ENCODE assay signal across 9 cellular contexts in genomic region chr19:11581740-11582139, GRCh38. TPM values are rescaled to one million over a fixed set of nuclear protein-coding genes. Genes with fewer than 3 reads are reported as not detected.
A peak's percentile ranks its signal among the peaks of the same experiment; 100 is the strongest.
DNase-seq lines count a peak whose midpoint lies in the region; ATAC-seq, FAIRE-seq and TF ChIP-seq lines count a peak whose summit lies in the region.
"Had no signal": no experiment of that assay in that cellular context is flagged by ENCODE, and none has a peak within 500 bp of the region (broad histone marks: within the 10 kb centered on the region; RNA-seq: fewer than 3 reads in every experiment).

No MANE protein-coding gene starts in this region.

- peaks cover 9 to 36% of the 10 kb centered on the region in 2 donors for H3K4me1 ChIP-seq in naive thymus-derived CD4-positive, alpha-beta T cell (ENCODE audit: control insufficient read depth in 2 of 2, insufficient read depth in 2 of 2, low read length in 2 of 2)
- H3K4me1 ChIP-seq in gastrocnemius medialis (no peaks in the 10 kb centered on the region), kidney (ENCODE audit: control insufficient read depth in 1 of 2, insufficient read depth in 1 of 2, low read depth in 1 of 2, low read length in 2 of 2) (peaks cover 0 to 10% of the 10 kb centered on the region in 2 donors)

- no peaks in the 10 kb centered on the region for H3K9me3 Mint-ChIP-seq in activated CD4-positive, alpha-beta T cell treated with anti-CD3 and anti-CD28 coated beads for 36 hours (ENCODE audit: low read depth)
- H3K9me3 Mint-ChIP-seq in activated CD8-positive, alpha-beta T cell treated with anti-CD3 and anti-CD28 coated beads for 36 hours, result no peaks in the 10 kb centered on the region
- no peaks in the 10 kb centered on the region for H3K9me3 Mint-ChIP-seq in naive thymus-derived CD4-positive, alpha-beta T cell

- DNase-seq in activated CD4-positive, alpha-beta T cell treated with anti-CD3 and anti-CD28 coated beads for 36 hours, result peak; percentile 74
- DNase-seq in activated CD4-positive, alpha-beta T cell treated with anti-CD3 and anti-CD28 coated beads for 1 hour, result no peak
- peak; percentile 82 for DNase-seq in activated CD8-positive, alpha-beta T cell treated with anti-CD3 and anti-CD28 coated beads for 36 hours
- DNase-seq in naive thymus-derived CD4-positive, alpha-beta T cell, result peak in 8 of 9 donors; percentile 37 to 64 (median 54)
- DNase-seq in gastrocnemius medialis, result no peak
- DNase-seq in 8988T, result no peak
- no peak for DNase-seq in kidney

- no peaks in the 10 kb centered on the region for H3K36me3 Mint-ChIP-seq in activated CD4-positive, alpha-beta T cell treated with anti-CD3 and anti-CD28 coated beads for 36 hours (ENCODE audit: low read depth)
- H3K36me3 Mint-ChIP-seq in activated CD8-positive, alpha-beta T cell treated with anti-CD3 and anti-CD28 coated beads for 36 hours (ENCODE audit: low read depth), result no peaks in the 10 kb centered on the region
- peaks cover 0 to 3% (median 0%) of the 10 kb centered on the region in 5 donors for H3K36me3 Mint-ChIP-seq in naive thymus-derived CD4-positive, alpha-beta T cell

- in situ Hi-C loops in gastrocnemius medialis (cut with MboI; ENCODE audit: low sequenced_read_pairs in 4 of 4), result loop anchor here in 1 of 4 donors (10.0 to 25.0 kb wide), 2 partner anchors 87 to 194 kb away; partner anchors contain the start of gene EPOR

- POLR2A ChIA-PET in activated CD4-positive, alpha-beta T cell treated with anti-CD3 and anti-CD28 coated beads for 36 hours (lab: Charles Lee), result interaction anchor here (0.9 to 1.4 kb wide), 2 partner anchors 14 to 23 kb away, joined by 6 read pairs; partner anchors contain the start of gene ELOF1
- POLR2A ChIA-PET in activated CD8-positive, alpha-beta T cell treated with anti-CD3 and anti-CD28 coated beads for 36 hours (lab: Charles Lee), result interaction anchor here (1.0 to 4.2 kb wide), 4 partner anchors 16 to 53 kb away, joined by 4 to 17 read pairs (median 4); partner anchors contain the start of genes ECSIT and ELOF1
- POLR2A ChIA-PET in naive thymus-derived CD4-positive, alpha-beta T cell (lab: Charles Lee), result interaction anchor here (6.0 kb wide), 1 partner anchor 23 kb away, joined by 33 read pairs; the partner anchor contains the start of gene ELOF1

- FAIRE-seq in kidney (lab: Jason Lieb, UNC), result no peak

- H3K4me1 Mint-ChIP-seq in activated CD4-positive, alpha-beta T cell treated with anti-CD3 and anti-CD28 coated beads for 36 hours, result peaks cover 25% of the 10 kb centered on the region
- peaks cover 36% of the 10 kb centered on the region for H3K4me1 Mint-ChIP-seq in activated CD8-positive, alpha-beta T cell treated with anti-CD3 and anti-CD28 coated beads for 36 hours (ENCODE audit: low read depth)
- H3K4me1 Mint-ChIP-seq in naive thymus-derived CD4-positive, alpha-beta T cell, result peaks cover 16 to 43% (median 35%) of the 10 kb centered on the region in 7 donors

- ATAC-seq in activated CD4-positive, alpha-beta T cell treated with anti-CD3 and anti-CD28 coated beads for 36 hours, result peak; percentile 85
- ATAC-seq in HG03342 (IDR thresholded peaks at IDR 0.05; ENCODE audit: unreplicated experiment) (peak; percentile 59), gastrocnemius medialis (no peak)
- ATAC-seq in activated CD8-positive, alpha-beta T cell treated with anti-CD3 and anti-CD28 coated beads for 36 hours, result peak; percentile 89
- peak; percentile 69 for ATAC-seq in naive thymus-derived CD4-positive, alpha-beta T cell

- no peaks in the 10 kb centered on the region for H3K27me3 Mint-ChIP-seq in activated CD4-positive, alpha-beta T cell treated with anti-CD3 and anti-CD28 coated beads for 36 hours
- H3K27me3 Mint-ChIP-seq in activated CD8-positive, alpha-beta T cell treated with anti-CD3 and anti-CD28 coated beads for 36 hours, result no peaks in the 10 kb centered on the region
- no peaks in the 10 kb centered on the region for H3K27me3 Mint-ChIP-seq in naive thymus-derived CD4-positive, alpha-beta T cell

- peak overlapping the region; percentile 64 for H3K27ac ChIP-seq in naive thymus-derived CD4-positive, alpha-beta T cell (ENCODE audit: low read depth, low read length)
- H3K27ac ChIP-seq in gastrocnemius medialis (no peak overlapping the region), kidney (ENCODE audit: low read depth in 2 of 2, low read length in 2 of 2) (no peak overlapping the region)
- H3K27ac ChIP-seq: neutrophil had no signal

- peak overlapping the region; percentile 97 for H3K27ac Mint-ChIP-seq in activated CD4-positive, alpha-beta T cell treated with anti-CD3 and anti-CD28 coated beads for 36 hours
- H3K27ac Mint-ChIP-seq in activated CD8-positive, alpha-beta T cell treated with anti-CD3 and anti-CD28 coated beads for 36 hours, result peak overlapping the region; percentile 94
- H3K27ac Mint-ChIP-seq in naive thymus-derived CD4-positive, alpha-beta T cell, result peak overlapping the region; percentile 80 to 97 (median 93)

- H3K9me3 ChIP-seq in naive thymus-derived CD4-positive, alpha-beta T cell (ENCODE audit: control insufficient read depth in 2 of 3, low read length in 3 of 3), result no peaks in the 10 kb centered on the region
- H3K9me3 ChIP-seq in gastrocnemius medialis (no peaks in the 10 kb centered on the region), kidney (ENCODE audit: control insufficient read depth in 1 of 2, low read length in 2 of 2) (no peaks in the 10 kb centered on the region)
- H3K9me3 ChIP-seq: neutrophil had no signal

- H3K9ac ChIP-seq in kidney (ENCODE audit: low read length in 2 of 2), result no peak overlapping the region

- no peak for TF ChIP-seq CTCF in activated CD8-positive, alpha-beta T cell treated with anti-CD3 and anti-CD28 coated beads for 36 hours (IDR thresholded peaks at IDR 0.05)
- TF ChIP-seq CTCF in gastrocnemius medialis (IDR thresholded peaks at IDR 0.05 in 4 of 5, conservative IDR thresholded peaks at IDR 0.05 in 1 of 5), result no peak
- TF ChIP-seq CTCF in kidney (IDR thresholded peaks at IDR 0.05; ENCODE audit: borderline replicate concordance, extremely low read depth, insufficient read depth), result no peak

- peak overlapping the region; percentile 61 for H3K4me3 Mint-ChIP-seq in activated CD4-positive, alpha-beta T cell treated with anti-CD3 and anti-CD28 coated beads for 36 hours
- H3K4me3 Mint-ChIP-seq in activated CD8-positive, alpha-beta T cell treated with anti-CD3 and anti-CD28 coated beads for 36 hours, result peak overlapping the region; percentile 65
- peak overlapping the region; percentile 69 to 92 (median 80) for H3K4me3 Mint-ChIP-seq in naive thymus-derived CD4-positive, alpha-beta T cell

- CTCF ChIA-PET in activated CD4-positive, alpha-beta T cell treated with anti-CD3 and anti-CD28 coated beads for 36 hours (lab: Charles Lee), result interaction anchor here (0.6 to 3.8 kb wide), 7 partner anchors 21 to 187 kb away, joined by 3 to 12 read pairs (median 4); partner anchors contain the start of genes ELOF1 and ODAD3
- CTCF ChIA-PET in activated CD8-positive, alpha-beta T cell treated with anti-CD3 and anti-CD28 coated beads for 36 hours (lab: Charles Lee), result interaction anchor here (2.3 to 3.5 kb wide), 3 partner anchors 19 to 45 kb away, joined by 9 to 28 read pairs (median 12); no protein-coding TSS in a partner anchor
- CTCF ChIA-PET in naive thymus-derived CD4-positive, alpha-beta T cell (lab: Charles Lee), result interaction anchor here (1.4 kb wide), 1 partner anchor 201 kb away, joined by 3 read pairs; no protein-coding TSS in a partner anchor

- no peaks in the 10 kb centered on the region for H3K27me3 ChIP-seq in naive thymus-derived CD4-positive, alpha-beta T cell (ENCODE audit: control insufficient read depth in 2 of 2, insufficient read depth in 2 of 2, low read length in 2 of 2)
- H3K27me3 ChIP-seq in gastrocnemius medialis, result peaks cover 8 to 19% (median 15%) of the 10 kb centered on the region in 3 donors

- peak overlapping the region; percentile 20 for H3K4me3 ChIP-seq in naive thymus-derived CD4-positive, alpha-beta T cell (ENCODE audit: low read length)
- H3K4me3 ChIP-seq in gastrocnemius medialis, result no peak overlapping the region
- no peak overlapping the region for H3K4me3 ChIP-seq in kidney (ENCODE audit: low read length in 2 of 2)

- TF ChIP-seq POLR2A in gastrocnemius medialis (IDR thresholded peaks at IDR 0.05), result no peak

- peaks cover 0 to 2% (median 0%) of the 10 kb centered on the region in 3 experiments for H3K36me3 ChIP-seq in naive thymus-derived CD4-positive, alpha-beta T cell (ENCODE audit: control insufficient read depth in 2 of 3, insufficient read depth in 3 of 3, low read length in 3 of 3)
- H3K36me3 ChIP-seq in gastrocnemius medialis (no peaks in the 10 kb centered on the region), kidney (ENCODE audit: control insufficient read depth in 1 of 2, insufficient read depth in 2 of 2, low read length in 2 of 2) (no peaks in the 10 kb centered on the region)
- H3K36me3 ChIP-seq: neutrophil had no signal

- intact Hi-C loops in activated CD4-positive, alpha-beta T cell treated with anti-CD3 and anti-CD28 coated beads for 36 hours (cut with DNase I, micrococcal nuclease), result loop anchor here (1.0 kb wide), 3 partner anchors 21 to 45 kb away; partner anchors contain the start of gene ELOF1 (in 1 of the 2)
- intact Hi-C loops in activated CD8-positive, alpha-beta T cell treated with anti-CD3 and anti-CD28 coated beads for 36 hours (cut with micrococcal nuclease), result no loop called here
- intact Hi-C loops in naive thymus-derived CD4-positive, alpha-beta T cell (cut with micrococcal nuclease), result loop anchor here in 1 of 2 donors (1.0 kb wide), 1 partner anchor 21 kb away; no protein-coding TSS in a partner anchor
- intact Hi-C loops in gastrocnemius medialis (cut with DNase I; ENCODE audit: low total_unique reads) (loop anchor here (10.0 kb wide), 1 partner anchor 447 kb away; no protein-coding TSS in a partner anchor), kidney (cut with DNase I) (no loop called here)

RNA-seq across cellular contexts. Expression of gene ACP5, which starts 4.3 kb away (rescaled TPM):
- 10 to 100 TPM; 10.3 to 12.4 TPM for total RNA-seq in activated CD4-positive, alpha-beta T cell treated with anti-CD3 and anti-CD28 coated beads for 36 hours
- 1 to 10 TPM; 4.7 to 6.2 TPM for total RNA-seq in activated CD8-positive, alpha-beta T cell treated with anti-CD3 and anti-CD28 coated beads for 36 hours
- total RNA-seq in naive thymus-derived CD4-positive, alpha-beta T cell, result 10 to 100 TPM; 17.4 to 29.6 (median 23.9) TPM
- polyA plus RNA-seq in naive thymus-derived CD4-positive, alpha-beta T cell, result 10 to 100 TPM; 14.7 to 21.5 TPM
- total RNA-seq in gastrocnemius medialis, result 1 to 10 TPM; 1.3 to 5.9 (median 2.6) TPM
- total RNA-seq in kidney, result 13.8 TPM
- 93.3 TPM for polyA plus RNA-seq in kidney (ENCODE audit: insufficient read depth, low read depth, low replicate concordance)

RNA-seq across cellular contexts. Expression of gene ZNF627, which starts 15.5 kb away (rescaled TPM):
- 1 to 10 TPM; 6.4 to 6.7 TPM for total RNA-seq in activated CD4-positive, alpha-beta T cell treated with anti-CD3 and anti-CD28 coated beads for 36 hours
- 1 to 10 TPM; 6.1 to 6.5 TPM for total RNA-seq in activated CD8-positive, alpha-beta T cell treated with anti-CD3 and anti-CD28 coated beads for 36 hours
- total RNA-seq in naive thymus-derived CD4-positive, alpha-beta T cell, result 10 to 100 TPM in 3 of 5 experiments, 1 to 10 TPM in 2; 5.2 to 15.4 (median 12.3) TPM
- polyA plus RNA-seq in naive thymus-derived CD4-positive, alpha-beta T cell, result 10 to 100 TPM; 10.7 to 12.3 TPM
- total RNA-seq in gastrocnemius medialis (1 to 10 TPM; 2.3 to 4.5 (median 3.7) TPM), kidney (20.8 TPM)
- polyA plus RNA-seq in kidney (ENCODE audit: insufficient read depth, low read depth, low replicate concordance), result 8.4 TPM

RNA-seq across cellular contexts. Expression of gene ELOF1, which starts 22.7 kb away (rescaled TPM):
- total RNA-seq in activated CD4-positive, alpha-beta T cell treated with anti-CD3 and anti-CD28 coated beads for 36 hours, result 10 to 100 TPM; 48.0 to 53.7 TPM
- total RNA-seq in activated CD8-positive, alpha-beta T cell treated with anti-CD3 and anti-CD28 coated beads for 36 hours, result 10 to 100 TPM; 41.3 to 45.7 TPM
- 10 to 100 TPM; 34.0 to 59.8 (median 41.9) TPM for total RNA-seq in naive thymus-derived CD4-positive, alpha-beta T cell
- 10 to 100 TPM; 80.0 to 95.5 TPM for polyA plus RNA-seq in naive thymus-derived CD4-positive, alpha-beta T cell
- total RNA-seq in gastrocnemius medialis (10 to 100 TPM; 21.5 to 37.5 (median 27.2) TPM), kidney (47.5 TPM)
- polyA plus RNA-seq in kidney (ENCODE audit: insufficient read depth, low read depth, low replicate concordance), result 72.4 TPM

RNA-seq across cellular contexts. Expression of gene CNN1, which starts 43.1 kb away (rescaled TPM):
- not detected for total RNA-seq in activated CD4-positive, alpha-beta T cell treated with anti-CD3 and anti-CD28 coated beads for 36 hours
- not detected for total RNA-seq in activated CD8-positive, alpha-beta T cell treated with anti-CD3 and anti-CD28 coated beads for 36 hours
- total RNA-seq in naive thymus-derived CD4-positive, alpha-beta T cell, result not detected
- polyA plus RNA-seq in naive thymus-derived CD4-positive, alpha-beta T cell, result not detected
- total RNA-seq in gastrocnemius medialis (1 to 10 TPM in 3 of 4 donors, under 1 TPM in 1; 0.92 to 6.7 (median 3.9) TPM), kidney (47.8 TPM)
- 42.2 TPM for polyA plus RNA-seq in kidney (ENCODE audit: insufficient read depth, low read depth, low replicate concordance)

RNA-seq across cellular contexts. Expression of gene ECSIT, which starts 52.8 kb away (rescaled TPM):
- total RNA-seq in activated CD4-positive, alpha-beta T cell treated with anti-CD3 and anti-CD28 coated beads for 36 hours, result 10 to 100 TPM; 37.2 to 44.6 TPM
- 10 to 100 TPM; 51.2 to 53.9 TPM for total RNA-seq in activated CD8-positive, alpha-beta T cell treated with anti-CD3 and anti-CD28 coated beads for 36 hours
- 10 to 100 TPM; 25.8 to 50.3 (median 32.5) TPM for total RNA-seq in naive thymus-derived CD4-positive, alpha-beta T cell
- polyA plus RNA-seq in naive thymus-derived CD4-positive, alpha-beta T cell, result 10 to 100 TPM; 36.0 to 46.2 TPM
- total RNA-seq in gastrocnemius medialis, result 100 to 1,000 TPM in 3 of 4 donors, 10 to 100 TPM in 1; 82.9 to 199 (median 129) TPM
- 33.8 TPM for total RNA-seq in kidney
- polyA plus RNA-seq in kidney (ENCODE audit: insufficient read depth, low read depth, low replicate concordance), result 83.4 TPM

Comparison
In these comparisons a context has a peak if more than half of its experiments do, and no peak if none do; other contexts are left out.
1. DNase-seq: peak in activated CD4-positive, alpha-beta T cell treated with anti-CD3 and anti-CD28 coated beads for 36 hours (single experiment), activated CD8-positive, alpha-beta T cell treated with anti-CD3 and anti-CD28 coated beads for 36 hours (single experiment) and naive thymus-derived CD4-positive, alpha-beta T cell (8 of 9); none in activated CD4-positive, alpha-beta T cell treated with anti-CD3 and anti-CD28 coated beads for 1 hour (single experiment), gastrocnemius medialis (0 of 2), 8988T (single experiment) and kidney (single experiment).
2. ATAC-seq: peak in activated CD4-positive, alpha-beta T cell treated with anti-CD3 and anti-CD28 coated beads for 36 hours (single experiment), HG03342 (single experiment), activated CD8-positive, alpha-beta T cell treated with anti-CD3 and anti-CD28 coated beads for 36 hours (single experiment) and naive thymus-derived CD4-positive, alpha-beta T cell (single experiment); none in gastrocnemius medialis (0 of 2).
3. intact Hi-C loops: an anchor here in activated CD4-positive, alpha-beta T cell treated with anti-CD3 and anti-CD28 coated beads for 36 hours (1.0 kb wide) and gastrocnemius medialis (10.0 kb wide); none called in activated CD8-positive, alpha-beta T cell treated with anti-CD3 and anti-CD28 coated beads for 36 hours and kidney.
4. Peak in every context shown above with its lines, with median percentiles within 50 percentile points of each other: H3K27ac Mint-ChIP-seq and H3K4me3 Mint-ChIP-seq.